8 cellular contexts compared by ENCODE assay signal in genomic region chr7:150778738-150779301, GRCh38. TPM values are rescaled to one million over a fixed set of nuclear protein-coding genes. Genes with fewer than 3 reads are reported as not detected.
DNase-seq lines count a peak whose midpoint lies in the region; ATAC-seq and TF ChIP-seq lines count a peak whose summit lies in the region.

No MANE protein-coding gene starts in this region.

- peaks cover 9% of the 10 kb centered on the region for H3K9me3 Mint-ChIP-seq in progenitor cell of endocrine pancreas (ENCODE audit: low read depth)

- H3K27ac ChIP-seq in SK-N-MC (no peak overlapping the region), vagina (no peak overlapping the region)

- no peak overlapping the region for H3K9ac ChIP-seq in SK-N-MC (ENCODE audit: insufficient read length)

- peak; percentile 29 for DNase-seq in GM12864 (ENCODE audit: low read depth)
- DNase-seq in MV-4-11 (lab: John Stamatoyannopoulos, UW): peak; percentile 66
- DNase-seq in SK-N-MC (ENCODE audit: low read depth, low spot score): peak; percentile 53
- DNase-seq in activated naive CD4-positive, alpha-beta T cell treated with anti-CD3 and anti-CD28 coated beads, Interleukin-2, amount 50 U/mL, for 16 hours: peak; percentile 71
- peak; percentile 69 to 94 (median 88) for DNase-seq in head of caudate nucleus
- peak; percentile 67 for DNase-seq in progenitor cell of endocrine pancreas (ENCODE audit: low spot score, unreplicated experiment)
- no peak for DNase-seq in vagina (ENCODE audit: extremely low spot score in 2 of 2)

- H3K4me3 ChIP-seq in GM12864 (ENCODE audit: low read depth, low read length) (no peak overlapping the region), SK-N-MC (no peak overlapping the region), vagina (no peak overlapping the region)

- H3K27me3 ChIP-seq in vagina: no peaks in the 10 kb centered on the region

- TF ChIP-seq CTCF in GM12864 (IDR thresholded peaks at IDR 0.05; ENCODE audit: low read depth, low read length, missing control alignments) (peak; percentile 89), progenitor cell of endocrine pancreas (IDR thresholded peaks at IDR 0.05; ENCODE audit: unreplicated experiment) (peak; percentile 96), vagina (IDR thresholded peaks at IDR 0.05) (peak; percentile 70 to 90 (median 84))

- no peak overlapping the region for H3K27ac Mint-ChIP-seq in progenitor cell of endocrine pancreas

- H3K36me3 Mint-ChIP-seq in progenitor cell of endocrine pancreas (ENCODE audit: insufficient read depth): no peaks in the 10 kb centered on the region

- no peak overlapping the region for H3K4me3 Mint-ChIP-seq in progenitor cell of endocrine pancreas (ENCODE audit: low read depth)

- intact Hi-C loops in head of caudate nucleus (cut with DNase I): no loop called here
- intact Hi-C loops in vagina (cut with DNase I): no loop called here

- peaks cover 9% of the 10 kb centered on the region for H3K4me1 ChIP-seq in vagina

- no peak for TF ChIP-seq POLR2A in vagina (IDR thresholded peaks at IDR 0.05)

- peaks cover 21% of the 10 kb centered on the region for H3K27me3 Mint-ChIP-seq in progenitor cell of endocrine pancreas

- ATAC-seq in GM19467 (IDR thresholded peaks at IDR 0.05; ENCODE audit: unreplicated experiment): no peak

- peaks cover 6% of the 10 kb centered on the region for H3K4me1 Mint-ChIP-seq in progenitor cell of endocrine pancreas (ENCODE audit: low read depth)

- H3K36me3 ChIP-seq in SK-N-MC (ENCODE audit: insufficient read depth, low read length) (no peaks in the 10 kb centered on the region), vagina (no peaks in the 10 kb centered on the region)

- H3K9me3 ChIP-seq in SK-N-MC (ENCODE audit: low read depth, low read length) (no peaks in the 10 kb centered on the region), vagina (no peaks in the 10 kb centered on the region)

RNA-seq across cellular contexts. Expression of gene TMEM176B, which starts 21.3 kb away (rescaled TPM):
- 8.9 TPM in 2 replicates for total RNA-seq in progenitor cell of endocrine pancreas
- total RNA-seq in vagina: 60.6 TPM

RNA-seq across cellular contexts. Expression of gene TMEM176A, which starts 21.7 kb away (rescaled TPM):
- total RNA-seq in progenitor cell of endocrine pancreas (8.0 and 9.6 TPM in 2 replicates), vagina (43.7 TPM)

RNA-seq across cellular contexts. Expression of gene GIMAP5, which starts 41.6 kb away (rescaled TPM):
- total RNA-seq in progenitor cell of endocrine pancreas: not detected in 2 replicates
- total RNA-seq in vagina: 24.1 TPM

Comparison
In these comparisons a context has a peak if more than half of its experiments do, and no peak if none do; other contexts are left out.
1. DNase-seq: peak in GM12864 (single experiment), MV-4-11 (single experiment), SK-N-MC (single experiment), activated naive CD4-positive, alpha-beta T cell treated with anti-CD3 and anti-CD28 coated beads, Interleukin-2, amount 50 U/mL, for 16 hours (single experiment), head of caudate nucleus (42 of 42) and progenitor cell of endocrine pancreas (single experiment); none in vagina (0 of 2).
2. RNA of gene GIMAP5, which starts 41.6 kb away (total RNA-seq): 24.1 TPM in vagina (single experiment); not detected in progenitor cell of endocrine pancreas; every median in the first group is over 10 times any median in the second.
3. Peak in every context shown above with its lines, with median percentiles within 50 percentile points of each other: CTCF ChIP-seq.